Comparison of ENCODE assay signal across 31 cellular contexts in the genomic region with DNA sequence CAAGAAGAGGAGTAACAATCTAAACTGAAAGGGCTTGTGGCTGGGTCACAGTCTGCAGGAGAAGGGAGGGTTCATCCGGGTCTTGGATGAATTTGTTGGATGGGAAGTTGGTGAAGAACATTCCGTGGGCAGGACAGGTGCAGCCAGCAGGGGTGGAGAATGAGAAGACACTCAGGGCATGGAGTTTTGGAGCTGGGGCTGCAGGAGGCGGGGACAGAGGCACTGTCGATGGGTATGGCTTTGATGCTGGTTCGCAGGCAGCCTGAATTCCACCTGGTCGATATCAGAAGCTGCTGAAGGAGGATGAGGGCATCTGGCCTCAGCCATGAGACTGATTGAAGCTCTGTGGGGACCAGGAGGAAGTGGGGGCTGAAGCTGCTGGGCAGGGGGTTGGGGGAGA. TPM values are rescaled to one million over a fixed set of nuclear protein-coding genes. Genes with fewer than 3 reads are reported as not detected.
"Had no signal": no experiment of that assay in that cellular context is flagged by ENCODE, and none has a peak within 500 bp of the region (broad histone marks: within the 10 kb centered on the region; RNA-seq: fewer than 3 reads in every experiment).

No MANE protein-coding gene starts in this region.

- H3K4me1 Mint-ChIP-seq: activated naive CD8-positive, alpha-beta T cell treated with anti-CD3 and anti-CD28 coated beads for 36 hours; nephron had no signal

- ATAC-seq: esophagus mucosa; left lung; lower lobe of right lung; psoas muscle; stimulated activated naive CD8-positive, alpha-beta T cell treated with anti-CD3 and anti-CD28 coated beads, Interleukin-15, Interleukin-2, amounts not matched to agents 100 U/mL and 50 U/mL, for 24 hours had no signal

- H3K9me3 ChIP-seq: adrenal gland, ascending aorta, left lung, lower lobe of right lung, neutrophil, psoas muscle, right atrium auricular region, testis, transverse colon had no signal

- H3K9me3 Mint-ChIP-seq: activated naive CD4-positive, alpha-beta T cell treated with anti-CD3 and anti-CD28 coated beads for 36 hours had no signal

- H3K4me3 ChIP-seq: adrenal gland, ascending aorta, cardiac muscle cell, left lung, lower lobe of right lung, ovary, psoas muscle, right atrium auricular region, testis, transverse colon had no signal

- H3K27me3 ChIP-seq: ascending aorta, ovary, right atrium auricular region, testis had no signal

- H3K4me1 ChIP-seq: adrenal gland, ascending aorta, left lung, lower lobe of right lung, psoas muscle, right atrium auricular region, testis, transverse colon had no signal

- H3K4me3 Mint-ChIP-seq: activated naive CD4-positive, alpha-beta T cell treated with anti-CD3 and anti-CD28 coated beads for 36 hours; activated naive CD8-positive, alpha-beta T cell treated with anti-CD3 and anti-CD28 coated beads for 36 hours; activated T-helper 1 cell treated with anti-CD3 and anti-CD28 coated beads, Interleukin-12 subunit alpha, Interleukin-12 subunit beta, Interleukin-2, Interleukin-4 antibody, amounts not matched to agents 30 ng/mL and 10 ng/mL and 1 ng/mL, durations not matched to agents 14 hours and 24 hours and 36 hours; brain; nephron; T-helper 2 cell treated with Interferon-gamma antibody and Interleukin-4, amounts not matched to agents 5 μg/mL and 100 μg/mL, for 36 hours had no signal

- H3K36me3 Mint-ChIP-seq: brain had no signal

- DNase-seq: activated CD4-positive, alpha-beta T cell treated with anti-CD3 and anti-CD28 coated beads for 4 hours; activated CD4-positive, alpha-beta T cell treated with anti-CD3 and anti-CD28 coated beads, Interleukin-2, amount 50 U/mL, for 4 hours; activated CD8-positive, alpha-beta memory T cell treated with anti-CD3 and anti-CD28 coated beads, Interleukin-2, amount 50 U/mL, for 4 hours; activated effector memory CD4-positive, alpha-beta T cell treated with anti-CD3 and anti-CD28 coated beads, Interleukin-2, amount 50 U/mL, for 16 hours; activated naive CD4-positive, alpha-beta T cell treated with anti-CD3 and anti-CD28 coated beads for 36 hours; activated naive CD8-positive, alpha-beta T cell treated with anti-CD3 and anti-CD28 coated beads for 36 hours; activated T-cell treated with anti-CD3 and anti-CD28 coated beads, Interleukin-2, amount 50 U/mL, for 1 hour; adrenal gland; cortex of kidney; foreskin fibroblast; kidney glomerular epithelial cell; mesendoderm; ovary; stimulated activated CD4-positive, alpha-beta T cell treated with anti-CD3 and anti-CD28 coated beads, Interleukin-2, amount 100 ng/mL, for 48 hours; stimulated activated naive CD8-positive, alpha-beta T cell treated with anti-CD3 and anti-CD28 coated beads, Interleukin-15, Interleukin-2, amounts not matched to agents 100 U/mL and 50 U/mL, for 24 hours; T-helper 1 cell; testis; transverse colon had no signal

- H3K36me3 ChIP-seq: adrenal gland, ascending aorta, cardiac muscle cell, left lung, lower lobe of right lung, neutrophil, ovary, right atrium auricular region, transverse colon had no signal

- H3K27ac ChIP-seq: adrenal gland, ascending aorta, cardiac muscle cell, left lung, lower lobe of right lung, neutrophil, ovary, psoas muscle, right atrium auricular region, testis, transverse colon had no signal

- H3K27ac Mint-ChIP-seq: activated naive CD4-positive, alpha-beta T cell treated with anti-CD3 and anti-CD28 coated beads for 36 hours; activated naive CD8-positive, alpha-beta T cell treated with anti-CD3 and anti-CD28 coated beads for 36 hours; activated T-helper 1 cell treated with anti-CD3 and anti-CD28 coated beads, Interleukin-12 subunit alpha, Interleukin-12 subunit beta, Interleukin-2, Interleukin-4 antibody, amounts not matched to agents 30 ng/mL and 10 ng/mL and 1 ng/mL, durations not matched to agents 14 hours and 24 hours and 36 hours; nephron; T-helper 2 cell treated with Interferon-gamma antibody and Interleukin-4, amounts not matched to agents 5 μg/mL and 100 μg/mL, for 36 hours had no signal

RNA-seq across cellular contexts. Expression of a gene that starts 36.1 kb away (rescaled TPM):
- total RNA-seq: activated CD8-positive, alpha-beta memory T cell treated with anti-CD3 and anti-CD28 coated beads for 36 hours; activated naive CD4-positive, alpha-beta T cell treated with anti-CD3 and anti-CD28 coated beads for 36 hours; activated T-helper 1 cell treated with anti-CD3 and anti-CD28 coated beads, Interleukin-12 subunit alpha, Interleukin-12 subunit beta, Interleukin-2, Interleukin-4 antibody, amounts not matched to agents 30 ng/mL and 10 ng/mL and 1 ng/mL, durations not matched to agents 14 hours and 24 hours and 36 hours had no signal
